Comparison of ENCODE assay signal across 31 cellular contexts in genomic region chr16:21028728-21029127, GRCh38.
"Had no signal": no experiment of that assay in that cellular context is flagged by ENCODE, and none has a peak within 500 bp of the region (broad histone marks: within the 10 kb centered on the region; RNA-seq: fewer than 3 reads in every experiment).

No MANE protein-coding gene starts in this region.

- H3K9me3 ChIP-seq: gastrocnemius medialis, ovary, thoracic aorta, uterus had no signal

- H3K27me3 ChIP-seq: brain microvascular endothelial cell, gastrocnemius medialis, ovary, uterus had no signal

- H3K4me3 Mint-ChIP-seq: activated CD4-positive, alpha-beta T cell treated with anti-CD3 and anti-CD28 coated beads for 36 hours; activated naive CD4-positive, alpha-beta T cell treated with anti-CD3 and anti-CD28 coated beads, Interleukin-2, amount 10 ng/mL, durations not matched to agents 7 days and 5 days; activated naive CD8-positive, alpha-beta T cell treated with anti-CD3 and anti-CD28 coated beads, Interleukin-2, amount 10 ng/mL, durations not matched to agents 7 days and 5 days; activated T-helper 1 cell treated with anti-CD3 and anti-CD28 coated beads, Interleukin-12 subunit alpha, Interleukin-12 subunit beta, Interleukin-2, Interleukin-4 antibody, amounts not matched to agents 30 ng/mL and 10 ng/mL and 1 ng/mL, durations not matched to agents 14 hours and 24 hours and 36 hours; effector memory CD8-positive, alpha-beta T cell; naive B cell; stimulated activated effector memory CD8-positive, alpha-beta T cell treated with anti-CD3 and anti-CD28 coated beads, Interleukin-12 subunit alpha, Interleukin-12 subunit beta, amount 100 ng/mL, for 72 hours; stimulated activated naive CD8-positive, alpha-beta T cell treated with anti-CD3 and anti-CD28 coated beads, Interleukin-15, Interleukin-2, amounts not matched to agents 100 ng/mL and 50 ng/mL, for 24 hours; type B pancreatic cell had no signal

- H3K36me3 ChIP-seq: brain microvascular endothelial cell, gastrocnemius medialis, ovary, thoracic aorta, uterus had no signal

- H3K27ac ChIP-seq: brain microvascular endothelial cell, gastrocnemius medialis, ovary, thoracic aorta, uterus had no signal

- H3K27me3 Mint-ChIP-seq: progenitor cell of endocrine pancreas, type B pancreatic cell had no signal

- H3K9me3 Mint-ChIP-seq: activated naive CD4-positive, alpha-beta T cell treated with anti-CD3 and anti-CD28 coated beads, Interleukin-2, amount 10 ng/mL, durations not matched to agents 7 days and 5 days; activated naive CD8-positive, alpha-beta T cell treated with anti-CD3 and anti-CD28 coated beads, Interleukin-2, amount 10 ng/mL, durations not matched to agents 7 days and 5 days; activated T-helper 1 cell treated with anti-CD3 and anti-CD28 coated beads, Interleukin-12 subunit alpha, Interleukin-12 subunit beta, Interleukin-2, Interleukin-4 antibody, amounts not matched to agents 30 ng/mL and 10 ng/mL and 1 ng/mL, durations not matched to agents 14 hours and 24 hours and 36 hours; effector memory CD8-positive, alpha-beta T cell; stimulated activated effector memory CD8-positive, alpha-beta T cell treated with anti-CD3 and anti-CD28 coated beads, Interleukin-12 subunit alpha, Interleukin-12 subunit beta, amount 100 ng/mL, for 72 hours; stimulated activated naive CD8-positive, alpha-beta T cell treated with anti-CD3 and anti-CD28 coated beads, Interleukin-15, Interleukin-2, amounts not matched to agents 100 ng/mL and 50 ng/mL, for 24 hours; type B pancreatic cell had no signal

- H3K4me1 Mint-ChIP-seq: activated CD4-positive, alpha-beta T cell treated with anti-CD3 and anti-CD28 coated beads for 36 hours; naive B cell had no signal

- DNase-seq: activated CD4-positive, alpha-beta T cell treated with anti-CD3 and anti-CD28 coated beads for 36 hours; activated CD4-positive, alpha-beta T cell treated with anti-CD3 and anti-CD28 coated beads, Interleukin-2, amount 50 U/mL, for 4 hours; activated CD4-positive, CD25-positive, alpha-beta regulatory T cell; activated CD8-positive, alpha-beta memory T cell treated with anti-CD3 and anti-CD28 coated beads for 24 hours; activated gamma-delta T cell; activated naive CD4-positive, alpha-beta T cell treated with anti-CD3 and anti-CD28 coated beads, Interleukin-2, amount 10 ng/mL, durations not matched to agents 7 days and 5 days; activated naive CD8-positive, alpha-beta T cell treated with anti-CD3 and anti-CD28 coated beads, Interleukin-2, amount 10 ng/mL, durations not matched to agents 7 days and 5 days; amniotic stem cell; brain microvascular endothelial cell; cortex of kidney; effector memory CD8-positive, alpha-beta T cell; gastrocnemius medialis; glutamatergic neuron; islet precursor cell; left cardiac atrium; left ventricle myocardium superior; mammary epithelial cell; naive B cell; ovary; retina; small intestine; stimulated activated CD4-positive, alpha-beta T cell treated with anti-CD3 and anti-CD28 coated beads, Interleukin-4, amount 100 ng/mL, for 24 hours; T-helper 2 cell; uterus had no signal

- H3K27ac Mint-ChIP-seq: activated CD4-positive, alpha-beta T cell treated with anti-CD3 and anti-CD28 coated beads for 36 hours; activated naive CD4-positive, alpha-beta T cell treated with anti-CD3 and anti-CD28 coated beads, Interleukin-2, amount 10 ng/mL, durations not matched to agents 7 days and 5 days; activated naive CD8-positive, alpha-beta T cell treated with anti-CD3 and anti-CD28 coated beads, Interleukin-2, amount 10 ng/mL, durations not matched to agents 7 days and 5 days; activated T-helper 1 cell treated with anti-CD3 and anti-CD28 coated beads, Interleukin-12 subunit alpha, Interleukin-12 subunit beta, Interleukin-2, Interleukin-4 antibody, amounts not matched to agents 30 ng/mL and 10 ng/mL and 1 ng/mL, durations not matched to agents 14 hours and 24 hours and 36 hours; effector memory CD8-positive, alpha-beta T cell; naive B cell; progenitor cell of endocrine pancreas; stimulated activated effector memory CD8-positive, alpha-beta T cell treated with anti-CD3 and anti-CD28 coated beads, Interleukin-12 subunit alpha, Interleukin-12 subunit beta, amount 100 ng/mL, for 72 hours; stimulated activated naive CD8-positive, alpha-beta T cell treated with anti-CD3 and anti-CD28 coated beads, Interleukin-15, Interleukin-2, amounts not matched to agents 100 ng/mL and 50 ng/mL, for 24 hours; type B pancreatic cell had no signal

- ATAC-seq: activated CD4-positive, alpha-beta T cell treated with anti-CD3 and anti-CD28 coated beads for 36 hours; effector memory CD8-positive, alpha-beta T cell; gastrocnemius medialis; left cardiac atrium; left ventricle myocardium superior; sciatic nerve; stimulated activated effector memory CD8-positive, alpha-beta T cell treated with anti-CD3 and anti-CD28 coated beads, Interleukin-12 subunit alpha, Interleukin-12 subunit beta, amount 100 ng/mL, for 72 hours had no signal

- H3K4me3 ChIP-seq: gastrocnemius medialis, ovary, thoracic aorta, uterus had no signal

- H3K4me1 ChIP-seq: uterus had no signal

- H3K36me3 Mint-ChIP-seq: activated naive CD4-positive, alpha-beta T cell treated with anti-CD3 and anti-CD28 coated beads, Interleukin-2, amount 10 ng/mL, durations not matched to agents 7 days and 5 days; stimulated activated effector memory CD8-positive, alpha-beta T cell treated with anti-CD3 and anti-CD28 coated beads, Interleukin-12 subunit alpha, Interleukin-12 subunit beta, amount 100 ng/mL, for 72 hours; type B pancreatic cell had no signal
